In genomic region chr18:9508446-9509025, GRCh38 we compare ENCODE assay signal across 21 cellular contexts.
"Had no signal": no experiment of that assay in that cellular context is flagged by ENCODE, and none has a peak within 500 bp of the region (broad histone marks: within the 10 kb centered on the region; RNA-seq: fewer than 3 reads in every experiment).

No MANE protein-coding gene starts in this region.

- H3K9me3 Mint-ChIP-seq: activated naive CD4-positive, alpha-beta T cell treated with anti-CD3 and anti-CD28 coated beads, Interleukin-2, amount 10 ng/mL, durations not matched to agents 7 days and 5 days; activated naive CD8-positive, alpha-beta T cell treated with anti-CD3 and anti-CD28 coated beads, Interleukin-2, amount 50 U/mL, for 24 hours; stimulated activated naive B cell treated with anti-CD40 and anti-IgM and Interleukin-4, amounts not matched to agents 10 μg/mL and 1 μg/mL and 100 μg/mL, for 72 hours had no signal

- H3K27me3 ChIP-seq: brain microvascular endothelial cell, colonic mucosa, thyroid gland had no signal

- H3K9me3 ChIP-seq: colonic mucosa, thyroid gland had no signal

- FAIRE-seq: endometrium, frontal cortex, keratinocyte had no signal

- H3K27ac ChIP-seq: brain microvascular endothelial cell, colonic mucosa, parathyroid adenoma had no signal

- H3K36me3 ChIP-seq: brain microvascular endothelial cell, colonic mucosa had no signal

- H3K4me3 Mint-ChIP-seq: activated CD8-positive, alpha-beta T cell treated with anti-CD3 and anti-CD28 coated beads for 36 hours; activated naive CD4-positive, alpha-beta T cell treated with anti-CD3 and anti-CD28 coated beads, Interleukin-2, amount 10 ng/mL, durations not matched to agents 7 days and 5 days; activated naive CD8-positive, alpha-beta T cell treated with anti-CD3 and anti-CD28 coated beads, Interleukin-2, amount 50 U/mL, for 24 hours; activated T-cell treated with anti-CD3 and anti-CD28 coated beads, Interleukin-2, amount 50 U/mL, for 24 hours; stimulated activated naive B cell treated with anti-CD40 and anti-IgM and Interleukin-4, amounts not matched to agents 10 μg/mL and 1 μg/mL and 100 μg/mL, for 72 hours had no signal

- H3K27ac Mint-ChIP-seq: activated CD8-positive, alpha-beta T cell treated with anti-CD3 and anti-CD28 coated beads for 36 hours; activated naive CD4-positive, alpha-beta T cell treated with anti-CD3 and anti-CD28 coated beads, Interleukin-2, amount 10 ng/mL, durations not matched to agents 7 days and 5 days; activated naive CD8-positive, alpha-beta T cell treated with anti-CD3 and anti-CD28 coated beads, Interleukin-2, amount 50 U/mL, for 24 hours; activated T-cell treated with anti-CD3 and anti-CD28 coated beads, Interleukin-2, amount 50 U/mL, for 24 hours had no signal

- H3K9ac ChIP-seq: parathyroid adenoma had no signal

- H3K4me1 Mint-ChIP-seq: activated naive CD4-positive, alpha-beta T cell treated with anti-CD3 and anti-CD28 coated beads, Interleukin-2, amount 10 ng/mL, durations not matched to agents 7 days and 5 days had no signal

- H3K27me3 Mint-ChIP-seq: activated CD8-positive, alpha-beta T cell treated with anti-CD3 and anti-CD28 coated beads for 36 hours; activated naive CD4-positive, alpha-beta T cell treated with anti-CD3 and anti-CD28 coated beads, Interleukin-2, amount 10 ng/mL, durations not matched to agents 7 days and 5 days; activated naive CD8-positive, alpha-beta T cell treated with anti-CD3 and anti-CD28 coated beads, Interleukin-2, amount 50 U/mL, for 24 hours; activated T-cell treated with anti-CD3 and anti-CD28 coated beads, Interleukin-2, amount 50 U/mL, for 24 hours; stimulated activated naive B cell treated with anti-CD40 and anti-IgM and Interleukin-4, amounts not matched to agents 10 μg/mL and 1 μg/mL and 100 μg/mL, for 72 hours had no signal

- ATAC-seq: activated CD8-positive, alpha-beta T cell treated with anti-CD3 and anti-CD28 coated beads for 36 hours; activated naive CD8-positive, alpha-beta T cell treated with anti-CD3 and anti-CD28 coated beads, Interleukin-2, amount 50 U/mL, for 24 hours; left lobe of liver; sciatic nerve; stimulated activated naive B cell treated with anti-CD40 and anti-IgM and Interleukin-4, amounts not matched to agents 10 μg/mL and 1 μg/mL and 100 μg/mL, for 72 hours had no signal

- DNase-seq: activated CD4-positive, alpha-beta T cell treated with anti-CD3 and anti-CD28 coated beads for 48 hours; activated CD8-positive, alpha-beta T cell treated with anti-CD3 and anti-CD28 coated beads for 36 hours; activated naive CD4-positive, alpha-beta T cell treated with anti-CD3 and anti-CD28 coated beads, Interleukin-2, amount 10 ng/mL, durations not matched to agents 7 days and 5 days; activated naive CD8-positive, alpha-beta T cell treated with anti-CD3 and anti-CD28 coated beads, Interleukin-2, amount 50 U/mL, for 24 hours; activated T-cell treated with anti-CD3 and anti-CD28 coated beads, Interleukin-2, amount 50 U/mL, for 24 hours; anterior cingulate cortex; brain microvascular endothelial cell; central memory CD4-positive, alpha-beta T cell; colonic mucosa; hypothalamus; stimulated activated CD4-positive, alpha-beta T cell treated with anti-CD3 and anti-CD28 coated beads, Interleukin-4, amount 100 ng/mL, for 4 hours; stimulated activated naive B cell treated with anti-CD40 and anti-IgM and Interleukin-4, amounts not matched to agents 10 μg/mL and 1 μg/mL and 100 μg/mL, for 72 hours; T-helper 2 cell; thyroid gland had no signal

- H2AFZ ChIP-seq: parathyroid adenoma had no signal

- H3K4me3 ChIP-seq: colonic mucosa, lung, thyroid gland had no signal

- H3K4me1 ChIP-seq: colonic mucosa had no signal
